ENCODE assay signal across 7 cellular contexts in the genomic region with DNA sequence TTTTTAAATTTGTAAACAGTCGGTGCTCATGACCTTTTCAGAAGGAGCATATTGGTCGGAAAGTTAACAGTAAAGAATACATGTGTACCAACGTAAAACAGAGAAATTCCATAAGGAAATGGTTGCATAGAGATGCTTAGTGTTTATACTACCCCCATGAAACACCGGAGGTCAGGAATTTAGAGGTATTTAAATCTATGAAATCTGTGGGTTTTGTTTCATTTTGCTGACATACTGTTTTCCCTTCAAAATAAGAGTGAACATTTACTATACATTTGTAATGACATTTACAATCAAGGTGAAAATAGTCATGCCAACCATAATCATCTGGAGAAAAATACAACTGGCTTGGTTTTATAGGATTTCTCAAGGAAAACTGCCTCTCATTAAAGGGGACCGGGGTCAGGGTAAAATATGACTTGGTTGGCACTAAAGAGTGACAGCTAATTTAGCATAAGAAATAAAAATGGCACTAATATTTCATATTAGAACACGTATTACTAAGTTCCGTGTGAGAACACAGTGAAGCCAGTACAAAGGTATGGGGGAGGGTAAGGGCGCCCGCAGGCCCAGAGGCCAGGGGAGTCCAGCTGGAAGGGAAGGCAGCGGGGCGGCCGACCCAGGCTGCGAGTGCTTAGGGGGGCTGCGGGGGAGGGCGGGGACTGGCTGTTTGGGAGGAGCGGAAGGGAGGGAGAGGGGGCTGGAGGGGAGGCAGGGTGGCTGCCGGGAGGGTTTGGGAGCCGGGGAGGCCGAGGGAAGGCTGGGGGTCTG. TPM values are rescaled to one million over a fixed set of nuclear protein-coding genes. Genes with fewer than 3 reads are reported as not detected.
DNase-seq lines count a peak whose midpoint lies in the region; ATAC-seq and TF ChIP-seq lines count a peak whose summit lies in the region.

No MANE protein-coding gene starts in this region.

- no peak overlapping the region; the same call in 1 of the 2 replicates for H2AFZ ChIP-seq in Karpas-422 (ENCODE audit: low read length)

- H3K36me3 ChIP-seq in Karpas-422 (ENCODE audit: insufficient read depth, low read length): peaks cover 24% of the 10 kb centered on the region
- peaks cover 0 to 3% of the 10 kb centered on the region in 2 donors for H3K36me3 ChIP-seq in thyroid gland

- peak overlapping the region; percentile 97 for H3K27ac Mint-ChIP-seq in T-helper 2 cell treated with Interferon-gamma antibody and Interleukin-4, amounts not matched to agents 5 μg/mL and 100 μg/mL, for 36 hours
- H3K27ac Mint-ChIP-seq in effector memory CD8-positive, alpha-beta T cell: peak overlapping the region; percentile 99 to 100

- peak; percentile 4 for ATAC-seq in GM21528 (IDR thresholded peaks at IDR 0.05; ENCODE audit: low FRiP score, unreplicated experiment)
- no peak for ATAC-seq in effector memory CD8-positive, alpha-beta T cell (replicated peaks)

- no peak for TF ChIP-seq CTCF in thyroid gland (IDR thresholded peaks at IDR 0.05)

- H3K27ac ChIP-seq in Karpas-422 (ENCODE audit: low read length) (peak overlapping the region; percentile 91), thyroid gland (peak overlapping the region; percentile 96 to 99 (median 98))

- H3K4me3 ChIP-seq in Karpas-422 (ENCODE audit: low read length) (peak overlapping the region; percentile 84), thyroid gland (replicated peaks in 1 of 3) (peak overlapping the region; percentile 15 to 70 (median 39))

- intact Hi-C loops in thyroid gland (cut with DNase I): loop anchor here (5.0 to 10.0 kb wide), 3 partner anchors 125 to 208 kb away; partner anchors contain the start of gene NIFK

- peaks cover 82% of the 10 kb centered on the region for H3K79me2 ChIP-seq in Karpas-422 (ENCODE audit: low read length)

- H3K9me2 ChIP-seq in Karpas-422 (replicated peaks; ENCODE audit: insufficient read depth, low read length): no peaks in the 10 kb centered on the region

- peaks cover 13% of the 10 kb centered on the region; the same call in 1 of the 2 replicates for H4K20me1 ChIP-seq in Karpas-422 (ENCODE audit: insufficient read depth, low read depth, low read length)

- H3K4me1 Mint-ChIP-seq in T-helper 2 cell treated with Interferon-gamma antibody and Interleukin-4, amounts not matched to agents 5 μg/mL and 100 μg/mL, for 36 hours (ENCODE audit: low read depth): peaks cover 53% of the 10 kb centered on the region
- peaks cover 25 to 26% of the 10 kb centered on the region in 2 donors for H3K4me1 Mint-ChIP-seq in effector memory CD8-positive, alpha-beta T cell (ENCODE audit: low read depth in 2 of 2)

- H3K27me3 Mint-ChIP-seq in T-helper 2 cell treated with Interferon-gamma antibody and Interleukin-4, amounts not matched to agents 5 μg/mL and 100 μg/mL, for 36 hours (ENCODE audit: low read depth): no peaks in the 10 kb centered on the region
- H3K27me3 Mint-ChIP-seq in effector memory CD8-positive, alpha-beta T cell: no peaks in the 10 kb centered on the region

- H3K4me3 Mint-ChIP-seq in T-helper 2 cell treated with Interferon-gamma antibody and Interleukin-4, amounts not matched to agents 5 μg/mL and 100 μg/mL, for 36 hours: peak overlapping the region; percentile 93
- peak overlapping the region; percentile 94 for H3K4me3 Mint-ChIP-seq in effector memory CD8-positive, alpha-beta T cell

- H3K9me3 Mint-ChIP-seq in T-helper 2 cell treated with Interferon-gamma antibody and Interleukin-4, amounts not matched to agents 5 μg/mL and 100 μg/mL, for 36 hours: no peaks in the 10 kb centered on the region
- no peaks in the 10 kb centered on the region for H3K9me3 Mint-ChIP-seq in effector memory CD8-positive, alpha-beta T cell

- H3K9ac ChIP-seq in Karpas-422 (ENCODE audit: low read length): peak overlapping the region; percentile 83

- WGBS in thyroid gland, 2 donors: 12 to 13% methylated on average over 16 to 17 of the region's 19 CpGs

- no peaks in the 10 kb centered on the region for H3K9me3 ChIP-seq in Karpas-422 (ENCODE audit: low read length)
- H3K9me3 ChIP-seq in thyroid gland: no peaks in the 10 kb centered on the region

- peaks cover 27% of the 10 kb centered on the region for H3K36me3 Mint-ChIP-seq in T-helper 2 cell treated with Interferon-gamma antibody and Interleukin-4, amounts not matched to agents 5 μg/mL and 100 μg/mL, for 36 hours (ENCODE audit: low read depth)
- H3K36me3 Mint-ChIP-seq in effector memory CD8-positive, alpha-beta T cell (ENCODE audit: insufficient read depth): peaks cover 35% of the 10 kb centered on the region

- H3K4me2 ChIP-seq in Karpas-422 (ENCODE audit: low read depth, low read length, poor library complexity, severe bottlenecking): peak overlapping the region; percentile 91

- peak; percentile 81 for DNase-seq in EL
- peak; percentile 78 for DNase-seq in Karpas-422
- DNase-seq in T-helper 2 cell treated with Interferon-gamma antibody and Interleukin-4, amounts not matched to agents 5 μg/mL and 100 μg/mL, for 36 hours (ENCODE audit: low spot score): no peak
- no peak for DNase-seq in effector memory CD8-positive, alpha-beta T cell
- peak; percentile 60 to 66 for DNase-seq in lung microvascular endothelial cell (ENCODE audit: low read depth in 2 of 2)
- peak; percentile 66 to 75 for DNase-seq in thyroid gland

- TF ChIP-seq POLR2A in thyroid gland (IDR thresholded peaks at IDR 0.05): no peak

- H3K27me3 ChIP-seq in Karpas-422 (ENCODE audit: low read length): no peaks in the 10 kb centered on the region
- H3K27me3 ChIP-seq in thyroid gland: no peaks in the 10 kb centered on the region

- H3K4me1 ChIP-seq in Karpas-422 (ENCODE audit: low read length): peaks cover 49% of the 10 kb centered on the region
- peaks cover 23 to 26% of the 10 kb centered on the region in 2 donors for H3K4me1 ChIP-seq in thyroid gland

RNA-seq across cellular contexts. Expression of gene RNU4ATAC, which starts 1.1 kb away (rescaled TPM):
- total RNA-seq in Karpas-422 (2014; rRNA removed; shearing (Covaris generic); ENCODE audit: low replicate concordance): not detected in 2 replicates
- under 0.01 TPM in 2 replicates for total RNA-seq in lung microvascular endothelial cell
- not detected for total RNA-seq in thyroid gland

Comparison
In these comparisons a context has a peak if more than half of its experiments do, and no peak if none do; other contexts are left out.
1. DNase-seq: peak in EL (single experiment), Karpas-422 (single experiment), lung microvascular endothelial cell (2 of 2) and thyroid gland (2 of 2); none in T-helper 2 cell treated with Interferon-gamma antibody and Interleukin-4, amounts not matched to agents 5 μg/mL and 100 μg/mL, for 36 hours (single experiment) and effector memory CD8-positive, alpha-beta T cell (0 of 3).